19 cellular contexts compared by ENCODE assay signal in genomic region chr20:46965477-46965876, GRCh38.
DNase-seq lines count a peak whose midpoint lies in the region; ATAC-seq and TF ChIP-seq lines count a peak whose summit lies in the region.
"Had no signal": no experiment of that assay in that cellular context is flagged by ENCODE, and none has a peak within 500 bp of the region (broad histone marks: within the 10 kb centered on the region; RNA-seq: fewer than 3 reads in every experiment).

No MANE protein-coding gene starts in this region.

- no peaks in the 10 kb centered on the region for H3K36me3 ChIP-seq in neuronal stem cell (replicated peaks in 1 of 2; ENCODE audit: control insufficient read depth in 2 of 2, insufficient read depth in 2 of 2, low read length in 2 of 2)
- H3K36me3 ChIP-seq: adrenal gland, right atrium auricular region, SJCRH30 had no signal

- no peak overlapping the region for H2BK120ac ChIP-seq in neuronal stem cell (ENCODE audit: low read depth, low read length)

- TF ChIP-seq CTCF in epithelial cell of esophagus (IDR thresholded peaks at IDR 0.05; ENCODE audit: insufficient read depth, low read depth, low read length, missing control alignments), result no peak

- no peak overlapping the region for H4K91ac ChIP-seq in neuronal stem cell (ENCODE audit: low read depth, low read length, poor library complexity)

- no peaks in the 10 kb centered on the region for H3K4me1 ChIP-seq in neuronal stem cell (ENCODE audit: control insufficient read depth in 2 of 2, insufficient read depth in 1 of 2, low read depth in 1 of 2, low read length in 2 of 2)
- H3K4me1 ChIP-seq: adrenal gland, right atrium auricular region had no signal

- no peak overlapping the region for H3K4me2 ChIP-seq in neuronal stem cell (ENCODE audit: insufficient read depth, low read length, poor library complexity, severe bottlenecking)
- H3K4me2 ChIP-seq: hepatocyte had no signal

- no peak overlapping the region for H2BK15ac ChIP-seq in neuronal stem cell (ENCODE audit: low read length)

- H3K18ac ChIP-seq in neuronal stem cell (ENCODE audit: low read length), result peak overlapping the region; percentile 7

- H3K4me3 ChIP-seq in epithelial cell of esophagus (ENCODE audit: low read length) (no peak overlapping the region), neuronal stem cell (ENCODE audit: low read length in 2 of 2) (no peak overlapping the region)
- H3K4me3 ChIP-seq: adrenal gland, GM12878, hepatocyte, right atrium auricular region, SJCRH30 had no signal

- H2BK12ac ChIP-seq in neuronal stem cell (ENCODE audit: low read length), result no peak overlapping the region

- H2AFZ ChIP-seq in neuronal stem cell (ENCODE audit: low read length), result no peak overlapping the region
- H2AFZ ChIP-seq: hepatocyte had no signal

- DNase-seq in DMS79 treated with DMSO at 0.1 percent for 48 hours (lab: John Stamatoyannopoulos, UW), result peak; percentile 72
- DNase-seq in NCI-H510A treated with DMSO at 0.1 percent for 48 hours (lab: John Stamatoyannopoulos, UW), result peak; percentile 92
- peak; percentile 58 for DNase-seq in epithelial cell of esophagus (ENCODE audit: low read depth)
- no peak for DNase-seq in neuronal stem cell (ENCODE audit: low spot score)
- DNase-seq in Kasumi-1 (lab: John Stamatoyannopoulos, UW), result no peak
- no peak for DNase-seq in HCEC 1CT
- DNase-seq: activated CD4-positive, alpha-beta T cell treated with anti-CD3 and anti-CD28 coated beads for 1 hour; activated CD8-positive, alpha-beta memory T cell treated with anti-CD3 and anti-CD28 coated beads, Interleukin-2, amount 10 ng/mL, durations not matched to agents 7 days and 5 days; adrenal gland; central memory CD4-positive, alpha-beta T cell; effector CD8-positive, alpha-beta T cell; NCI-H2171; occipital lobe; SJCRH30 had no signal

- no peaks in the 10 kb centered on the region for H3K9me3 ChIP-seq in neuronal stem cell (replicated peaks in 1 of 2; ENCODE audit: control insufficient read depth in 2 of 2, insufficient read depth in 1 of 2, low read depth in 1 of 2, low read length in 2 of 2)
- H3K9me3 ChIP-seq: adrenal gland, right atrium auricular region, SJCRH30 had no signal

- no peak overlapping the region for H3K4ac ChIP-seq in neuronal stem cell (ENCODE audit: low read length)

- no peak overlapping the region for H3K9ac ChIP-seq in neuronal stem cell (ENCODE audit: low read depth, low read length, poor library complexity)

- H3K14ac ChIP-seq in neuronal stem cell (ENCODE audit: low read length), result no peak overlapping the region

- peak overlapping the region; percentile 43 for H2AK5ac ChIP-seq in neuronal stem cell (ENCODE audit: low read depth, low read length)

- no peak overlapping the region for H3K27ac ChIP-seq in neuronal stem cell (replicated peaks; ENCODE audit: low read length)
- H3K27ac ChIP-seq: adrenal gland, hepatocyte, right atrium auricular region, SJCRH30 had no signal

- no peak overlapping the region for H4K8ac ChIP-seq in neuronal stem cell (ENCODE audit: low read depth, low read length)

- H2BK5ac ChIP-seq in neuronal stem cell (ENCODE audit: low read length), result no peak overlapping the region

- ATAC-seq in GM21381 (IDR thresholded peaks at IDR 0.05; ENCODE audit: unreplicated experiment), result no peak
- ATAC-seq in HG03095 (IDR thresholded peaks at IDR 0.05; ENCODE audit: unreplicated experiment), result no peak
- ATAC-seq: activated CD8-positive, alpha-beta memory T cell treated with anti-CD3 and anti-CD28 coated beads, Interleukin-2, amount 10 ng/mL, durations not matched to agents 7 days and 5 days; GM12878 had no signal

- no peak overlapping the region for H3K23ac ChIP-seq in neuronal stem cell (ENCODE audit: low read depth, low read length, poor library complexity)

- WGBS in neuronal stem cell (ENCODE audit: extremely low coverage in 2 of 2, insufficient read length in 2 of 2, insufficient replicate concordance in 1 of 2), 2 donors, result no CpG with 5 or more reads among the region's 14 CpGs

- no peaks in the 10 kb centered on the region for H3K79me1 ChIP-seq in neuronal stem cell (ENCODE audit: low read depth, low read length)

- H3K27me3 ChIP-seq in neuronal stem cell (ENCODE audit: control insufficient read depth in 3 of 3, insufficient read depth in 3 of 3, low read depth in 1 of 3, low read length in 3 of 3), result no peaks in the 10 kb centered on the region
- H3K27me3 ChIP-seq: adrenal gland, hepatocyte, right atrium auricular region, SJCRH30 had no signal

Comparison
In these comparisons a context has a peak if more than half of its experiments do, and no peak if none do; other contexts are left out.
1. DNase-seq: peak in DMS79 treated with DMSO at 0.1 percent for 48 hours (single experiment), NCI-H510A treated with DMSO at 0.1 percent for 48 hours (single experiment) and epithelial cell of esophagus (single experiment); none in neuronal stem cell (single experiment), Kasumi-1 (0 of 2) and HCEC 1CT (single experiment).